Comparison of ENCODE assay signal across 25 cellular contexts in the genomic region with DNA sequence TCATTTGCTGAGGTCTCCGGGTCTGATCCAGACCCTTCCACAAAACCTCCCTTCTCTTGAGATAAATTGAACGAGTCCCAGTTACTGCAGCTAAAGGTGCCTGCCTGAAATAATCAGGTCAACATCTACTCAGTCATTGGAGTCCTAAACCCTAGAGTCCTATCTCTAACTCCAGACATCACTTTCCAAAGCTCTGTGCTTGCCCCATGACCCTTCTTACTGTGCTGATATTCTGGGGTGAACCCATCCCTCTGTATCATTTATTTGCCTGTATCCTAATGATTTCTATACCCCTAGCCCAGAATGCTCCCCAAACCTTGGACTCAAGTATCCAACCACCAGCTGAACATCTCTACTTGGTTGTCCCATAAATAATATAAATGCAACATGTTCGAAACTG.
"Had no signal": no experiment of that assay in that cellular context is flagged by ENCODE, and none has a peak within 500 bp of the region (broad histone marks: within the 10 kb centered on the region; RNA-seq: fewer than 3 reads in every experiment).

No MANE protein-coding gene starts in this region.

- H3K4me3 ChIP-seq: colonic mucosa, esophagus squamous epithelium, gastrocnemius medialis, heart right ventricle, left lung, lower lobe of right lung, mucosa of descending colon had no signal

- H3K4me1 ChIP-seq: colonic mucosa, esophagus squamous epithelium, gastrocnemius medialis had no signal

- H3K9me3 ChIP-seq: colonic mucosa, esophagus squamous epithelium, gastrocnemius medialis, heart right ventricle, left lung, lower lobe of right lung, mucosa of descending colon had no signal

- DNase-seq: colonic mucosa; cortex of kidney; effector CD8-positive, alpha-beta T cell; effector memory CD8-positive, alpha-beta T cell; endodermal cell; esophagus squamous epithelium; foreskin fibroblast; foreskin melanocyte; gastrocnemius medialis; glutamatergic neuron; head of caudate nucleus; heart right ventricle; hippocampal formation; left cardiac atrium; left lung; left ventricle myocardium superior; lower lobe of right lung; mesenchymal stem cell; mucosa of descending colon; naive B cell had no signal

- FAIRE-seq: endometrium, endothelial cell of umbilical vein, islet of Langerhans, keratinocyte had no signal

- H3K27ac ChIP-seq: colonic mucosa, esophagus squamous epithelium, gastrocnemius medialis, heart right ventricle, left lung, lower lobe of right lung had no signal

- H3K27me3 ChIP-seq: colonic mucosa, esophagus squamous epithelium, heart right ventricle, left lung had no signal

- H3K36me3 ChIP-seq: colonic mucosa, esophagus squamous epithelium, gastrocnemius medialis, heart right ventricle, left lung, lower lobe of right lung had no signal

- ATAC-seq: effector memory CD8-positive, alpha-beta T cell; esophagus mucosa; gastrocnemius medialis; heart right ventricle; left cardiac atrium; left lung; left ventricle myocardium superior; lower lobe of right lung; mucosa of descending colon had no signal
